Comparison of ENCODE assay signal across 19 cellular contexts in genomic region chr11:104127828-104128227, GRCh38. TPM values are rescaled to one million over a fixed set of nuclear protein-coding genes. Genes with fewer than 3 reads are reported as not detected.
A peak's percentile ranks its signal among the peaks of the same experiment; 100 is the strongest.
DNase-seq lines count a peak whose midpoint lies in the region; ATAC-seq and TF ChIP-seq lines count a peak whose summit lies in the region.
"Had no signal": no experiment of that assay in that cellular context is flagged by ENCODE, and none has a peak within 500 bp of the region (broad histone marks: within the 10 kb centered on the region; RNA-seq: fewer than 3 reads in every experiment).

No MANE protein-coding gene starts in this region.

- dilution Hi-C loops in IMR-90 (cut with HindIII; ENCODE audit: low sequenced_read_pairs, unreplicated experiment), result no loop called here
- dilution Hi-C loops in mammary epithelial cell (cut with HindIII; ENCODE audit: low sequenced_read_pairs), result no loop called here

- TF ChIP-seq EP300 in ovary (IDR thresholded peaks at IDR 0.05), result no peak

- no peak overlapping the region for H3K56ac ChIP-seq in IMR-90 (ENCODE audit: extremely low read depth, insufficient read depth, low read length)

- no peaks in the 10 kb centered on the region for H4K20me1 ChIP-seq in IMR-90 (ENCODE audit: insufficient read depth, low read length)
- no peaks in the 10 kb centered on the region for H4K20me1 ChIP-seq in mammary epithelial cell (ENCODE audit: insufficient read depth, low read length)

- no peak for TF ChIP-seq RAD21 in IMR-90 (IDR thresholded peaks at IDR 0.05; ENCODE audit: low read length)

- ATAC-seq in IMR-90 (ENCODE audit: low read depth), result peak; percentile 82
- ATAC-seq: activated T-cell treated with anti-CD3 and anti-CD28 coated beads, Interleukin-2, amount 50 U/mL, for 4 hours; naive thymus-derived CD4-positive, alpha-beta T cell had no signal

- H4K8ac ChIP-seq in IMR-90 (ENCODE audit: low read depth in 2 of 2, low read length in 2 of 2), result no peak overlapping the region

- no peak overlapping the region for H4K5ac ChIP-seq in IMR-90 (ENCODE audit: low read depth, low read length)

- no peaks in the 10 kb centered on the region for H3K79me1 ChIP-seq in IMR-90 (ENCODE audit: low read depth in 1 of 2, low read length in 2 of 2)

- BruUV-seq in IMR-90 (replicated peaks; lab: Mats Ljungman, UMichigan) (no TSS peak), mammary epithelial cell (replicated peaks; lab: Mats Ljungman, UMichigan) (no TSS peak)

- H3K23ac ChIP-seq in IMR-90 (ENCODE audit: low read depth, low read length), result no peak overlapping the region

- H2AK9ac ChIP-seq in IMR-90 (replicated peaks; ENCODE audit: low read depth, low read length, poor library complexity), result no peak overlapping the region

- H2AK5ac ChIP-seq in IMR-90 (ENCODE audit: low read depth, low read length), result no peak overlapping the region

- no CpG with 5 or more reads among the region's 2 CpGs for WGBS in IMR-90 (ENCODE audit: extremely low coverage in 2 of 2, insufficient read length in 1 of 2), 2 experiments
- 89% methylated on average over 1 of the region's 2 CpGs for WGBS in mammary epithelial cell (ENCODE audit: low coverage, missing lambda C conversion rate)
- WGBS in ovary, 3 donors, result 90 to 95% (median 94%) methylated on average over 2 of the region's 2 CpGs

- no peak overlapping the region for H3K4me2 ChIP-seq in IMR-90 (ENCODE audit: low read depth, low read length)
- H3K4me2 ChIP-seq in mammary epithelial cell (ENCODE audit: insufficient read depth, low read depth, low read length), result no peak overlapping the region

- no peaks in the 10 kb centered on the region for H3K36me3 ChIP-seq in IMR-90 (ENCODE audit: control insufficient read depth, insufficient read depth, low read length)
- H3K36me3 ChIP-seq in mammary epithelial cell (ENCODE audit: insufficient read depth, low read length), result no peaks in the 10 kb centered on the region
- no peaks in the 10 kb centered on the region for H3K36me3 ChIP-seq in ovary
- H3K36me3 ChIP-seq: ascending aorta had no signal

- POLR2A ChIA-PET in IMR-90 (lab: Charles Lee; ENCODE audit: unreplicated experiment), result no interaction called here

- H2AFZ ChIP-seq in IMR-90 (replicated peaks; ENCODE audit: low read length, poor library complexity) (no peak overlapping the region), mammary epithelial cell (ENCODE audit: low read depth, low read length) (no peak overlapping the region)
- H2AFZ ChIP-seq: parathyroid adenoma had no signal

- CTCF ChIA-PET in IMR-90 (lab: Yijun Ruan, JAX) (interaction anchor here (0.5 to 0.6 kb wide), 2 partner anchors 14 to 311 kb away, joined by 3 to 4 read pairs; no protein-coding TSS in a partner anchor), mammary epithelial cell (lab: Charles Lee; ENCODE audit: low non-redundant PET) (no interaction called here)

- 0 out of 2 replicates have a peak overlapping the region, but pooled peaks have one; percentile 22 for H3K14ac ChIP-seq in IMR-90 (replicated peaks; ENCODE audit: low read depth, low read length)

- H3K27me3 ChIP-seq in IMR-90 (ENCODE audit: control insufficient read depth, insufficient read depth, low read length) (no peaks in the 10 kb centered on the region), mammary epithelial cell (ENCODE audit: insufficient read depth, low read length) (no peaks in the 10 kb centered on the region), ovary (no peaks in the 10 kb centered on the region)
- H3K27me3 ChIP-seq: ascending aorta had no signal

- no peak overlapping the region for H3K4ac ChIP-seq in IMR-90 (ENCODE audit: low read depth, low read length)

- H3K9ac ChIP-seq in IMR-90 (ENCODE audit: low read depth, low read length) (no peak overlapping the region), mammary epithelial cell (ENCODE audit: insufficient read depth, low read length) (no peak overlapping the region)
- H3K9ac ChIP-seq: parathyroid adenoma had no signal

- no peak for TF ChIP-seq POLR2A in IMR-90 (IDR thresholded peaks at IDR 0.05; ENCODE audit: low read depth, low read length)
- TF ChIP-seq POLR2A in ovary (IDR thresholded peaks at IDR 0.05), result no peak

- H2BK120ac ChIP-seq in IMR-90 (ENCODE audit: low read depth, low read length), result no peak overlapping the region

- no peak overlapping the region for H2BK20ac ChIP-seq in IMR-90 (ENCODE audit: low read depth, low read length)

- H3K27ac ChIP-seq in IMR-90 (ENCODE audit: insufficient read depth, low read length), result no peak overlapping the region
- H3K27ac ChIP-seq in mammary epithelial cell (ENCODE audit: insufficient read depth, low read depth, low read length), result no peak overlapping the region
- no peak overlapping the region for H3K27ac ChIP-seq in ovary
- H3K27ac ChIP-seq: ascending aorta, parathyroid adenoma had no signal

- TF ChIP-seq CTCF in IMR-90 (conservative IDR thresholded peaks at IDR 0.05; ENCODE audit: low read depth, low read length) (no peak), mammary epithelial cell (conservative IDR thresholded peaks at IDR 0.05 in 1 of 2, IDR thresholded peaks at IDR 0.05 in 1 of 2; ENCODE audit: extremely low read depth in 1 of 2, insufficient read depth in 1 of 2, low read depth in 1 of 2, low read length in 2 of 2) (no peak), ovary (IDR thresholded peaks at IDR 0.05) (no peak)

- H3K9me1 ChIP-seq in IMR-90 (ENCODE audit: insufficient read depth, low read length), result no peaks in the 10 kb centered on the region

- in situ Hi-C loops in IMR-90 (cut with MboI; ENCODE audit: low sequenced_read_pairs), result no loop called here
- in situ Hi-C loops in mammary epithelial cell (cut with MboI; ENCODE audit: low sequenced_read_pairs in 2 of 2), result no loop called here

- no peak overlapping the region for H4K91ac ChIP-seq in IMR-90 (ENCODE audit: insufficient read depth, low read depth, low read length)

- H2BK5ac ChIP-seq in IMR-90 (ENCODE audit: low read depth, low read length, poor library complexity, severe bottlenecking), result no peak overlapping the region

- H3K79me2 ChIP-seq in mammary epithelial cell (ENCODE audit: insufficient read depth, low read length), result no peaks in the 10 kb centered on the region
- H3K79me2 ChIP-seq: parathyroid adenoma had no signal

- H3K4me3 ChIP-seq in IMR-90 (ENCODE audit: insufficient read depth, low read depth, low read length), result no peak overlapping the region
- H3K4me3 ChIP-seq in mammary epithelial cell (replicated peaks in 1 of 3; ENCODE audit: insufficient read depth in 1 of 3, low read depth in 2 of 3, low read length in 3 of 3), result no peak overlapping the region
- H3K4me3 ChIP-seq in ovary, result no peak overlapping the region
- H3K4me3 ChIP-seq: ascending aorta had no signal

- H2BK15ac ChIP-seq in IMR-90 (ENCODE audit: low read depth, low read length), result no peak overlapping the region

- H3K18ac ChIP-seq in IMR-90 (ENCODE audit: low read depth, low read length), result 0 out of 2 replicates have a peak overlapping the region, but pooled peaks have one; percentile 55

- no peaks in the 10 kb centered on the region for H3K9me3 ChIP-seq in IMR-90 (ENCODE audit: control insufficient read depth, insufficient read depth, low read length)
- no peaks in the 10 kb centered on the region for H3K9me3 ChIP-seq in mammary epithelial cell (replicated peaks; ENCODE audit: insufficient read depth, low read length)
- no peaks in the 10 kb centered on the region for H3K9me3 ChIP-seq in ovary
- H3K9me3 ChIP-seq: ascending aorta had no signal

- peak; percentile 36 for DNase-seq in AG20443 (ENCODE audit: low spot score)
- DNase-seq in IMR-90, result peak; percentile 75
- peak; percentile 54 for DNase-seq in mammary epithelial cell
- DNase-seq in iris pigment epithelial cell (ENCODE audit: low read depth), result peak; percentile 49
- DNase-seq in activated CD4-positive, CD25-positive, alpha-beta regulatory T cell treated with anti-CD3 and anti-CD28 coated beads, Interleukin-2, amount 50 U/mL, for 72 hours, result no peak
- DNase-seq in NCI-H524 treated with DMSO at 0.1 percent for 48 hours (lab: John Stamatoyannopoulos, UW), result no peak
- DNase-seq in NCI-H2029 (lab: John Stamatoyannopoulos, UW), result no peak
- no peak for DNase-seq in ovary
- DNase-seq: activated CD4-positive, alpha-beta T cell treated with anti-CD3 and anti-CD28 coated beads, Interleukin-2, amount 50 U/mL, for 48 hours; activated naive CD4-positive, alpha-beta T cell treated with anti-CD3 and anti-CD28 coated beads, Interleukin-2, amount 10 ng/mL, durations not matched to agents 7 days and 5 days; activated T-cell treated with anti-CD3 and anti-CD28 coated beads, Interleukin-2, amount 50 U/mL, for 4 hours; AML-193; COR-L47; erythroblast; naive thymus-derived CD4-positive, alpha-beta T cell; NCI-H1436; NCI-H345 had no signal

- intact Hi-C loops in IMR-90 (cut with micrococcal nuclease), result no loop called here
- intact Hi-C loops in mammary epithelial cell (cut with micrococcal nuclease), result no loop called here
- intact Hi-C loops in ovary (cut with DNase I), result no loop called here

- peaks cover 1% of the 10 kb centered on the region; the same call in 1 of the 2 replicates for H3K4me1 ChIP-seq in IMR-90 (ENCODE audit: control insufficient read depth, insufficient read depth, low read length)
- no peaks in the 10 kb centered on the region for H3K4me1 ChIP-seq in mammary epithelial cell (ENCODE audit: insufficient read depth, low read length)
- no peaks in the 10 kb centered on the region for H3K4me1 ChIP-seq in ovary (ENCODE audit: insufficient read depth)
- H3K4me1 ChIP-seq: parathyroid adenoma had no signal

TF ChIP-seq in IMR-90, 13 proteins besides CTCF, POLR2A, EP300 and RAD21 (continues in another document):
- TF ChIP-seq RCOR1 (IDR thresholded peaks at IDR 0.05; ENCODE audit: insufficient replicate concordance, low read length) (no peak), MAFK (IDR thresholded peaks at IDR 0.05; ENCODE audit: low read depth, low read length) (no peak), MXI1 (IDR thresholded peaks at IDR 0.05; ENCODE audit: borderline replicate concordance, low read depth, low read length) (no peak), ELK1 (IDR thresholded peaks at IDR 0.05; ENCODE audit: borderline replicate concordance, low read depth, low read length) (no peak)

RNA-seq across cellular contexts. Expression of gene PDGFD, which starts 36.1 kb away (rescaled TPM):
- total RNA-seq in IMR-90 (2012; rRNA removed) (3.0 and 3.1 TPM in 2 replicates), mammary epithelial cell (1 to 10 TPM in 1 of 2 donors, under 1 TPM in 1; 0.19 to 3.5 TPM), ovary (100 to 1,000 TPM in 2 of 7 donors, 10 to 100 TPM in 5; 51.2 to 134 (median 77.9) TPM)
- polyA plus RNA-seq in IMR-90 (2012; rRNA removed) (1.5 and 2.1 TPM in 2 replicates), mammary epithelial cell (0.09 TPM), ovary (100 to 1,000 TPM in 1 of 2 donors, 10 to 100 TPM in 1; 42.8 to 114 TPM)
- polyA plus RNA-seq in IMR-90 (2012; cell fraction: cytosol; rRNA removed), result 0.80 and 1.4 TPM in 2 replicates
- 0.44 and 2.8 TPM in 2 replicates for polyA plus RNA-seq in IMR-90 (2012; cell fraction: nucleus; rRNA removed; ENCODE audit: low replicate concordance)
- polyA minus RNA-seq in mammary epithelial cell, result not detected

Comparison
In these comparisons a context has a peak if more than half of its experiments do, and no peak if none do; other contexts are left out.
1. DNase-seq: peak in AG20443 (single experiment), IMR-90 (single experiment), mammary epithelial cell (single experiment) and iris pigment epithelial cell (single experiment); none in activated CD4-positive, CD25-positive, alpha-beta regulatory T cell treated with anti-CD3 and anti-CD28 coated beads, Interleukin-2, amount 50 U/mL, for 72 hours (single experiment), NCI-H524 treated with DMSO at 0.1 percent for 48 hours (single experiment), NCI-H2029 (single experiment) and ovary (0 of 5).
2. RNA of gene PDGFD, which starts 36.1 kb away (total RNA-seq): 51.2 to 134 TPM in ovary; 0.19 to 3.5 TPM in mammary epithelial cell and 3.0 to 3.1 TPM in IMR-90; every median in the first group is over 10 times any median in the second.